In genomic region chr6:30489081-30490030, GRCh38 we compare ENCODE assay signal across 1 cellular context.
TF ChIP-seq lines count a peak whose summit lies in the region.

Gene HLA-E (plus strand): TSS chr6:30489509. CDS start chr6:30489532, 23 bp downstream.

TF ChIP-seq in K562, 482 proteins besides CTCF, POLR2A, EP300 and RAD21 (continued from another document and continues in another):
- peak; percentile 60; the same call in 1 of the 2 replicates for TF ChIP-seq FOXP4 (CRISPR knock-in tag; IDR thresholded peaks at IDR 0.05; ENCODE audit: borderline replicate concordance)
- TF ChIP-seq GATAD2B (IDR thresholded peaks at IDR 0.05; ENCODE audit: borderline replicate concordance), result no peak
- TF ChIP-seq ZSCAN32 (CRISPR knock-in tag; IDR thresholded peaks at IDR 0.05), result no peak
- no peak for TF ChIP-seq NCOA4 (IDR thresholded peaks at IDR 0.05; ENCODE audit: partially characterized antibody)
- TF ChIP-seq YY1 (IDR thresholded peaks at IDR 0.05; ENCODE audit: borderline replicate concordance in 1 of 3, control insufficient read depth in 1 of 3, extremely low read depth in 1 of 3, insufficient read depth in 3 of 3, insufficient read length in 1 of 3, insufficient replicate concordance in 2 of 3, low read depth in 1 of 3, low read length in 2 of 3), result no peak
- TF ChIP-seq ZNF780A (CRISPR knock-in tag; IDR thresholded peaks at IDR 0.05), result no peak
- TF ChIP-seq ZBTB17 (CRISPR knock-in tag; IDR thresholded peaks at IDR 0.05), result no peak
- TF ChIP-seq SMAD3 (CRISPR knock-in tag; conservative IDR thresholded peaks at IDR 0.05), result 0 out of 2 replicates have a peak, but pooled peaks have one; percentile 18
- TF ChIP-seq ZNF79 (CRISPR knock-in tag; IDR thresholded peaks at IDR 0.05; ENCODE audit: low read depth), result peak; percentile 68
- no peak for TF ChIP-seq ATF4 (CRISPR knock-in tag; IDR thresholded peaks at IDR 0.05)
- TF ChIP-seq TCF7L2 (IDR thresholded peaks at IDR 0.05; ENCODE audit: low read depth, low read length), result no peak
- no peak; the same call in 1 of the 2 replicates for TF ChIP-seq TCF3 (CRISPR knock-in tag; IDR thresholded peaks at IDR 0.05)
- no peak for TF ChIP-seq ZNF668 (CRISPR knock-in tag; IDR thresholded peaks at IDR 0.05)
- TF ChIP-seq NR2C2 (CRISPR knock-in tag; IDR thresholded peaks at IDR 0.05), result no peak
- peak; percentile 63; the same call in 1 of the 2 replicates for TF ChIP-seq NR2C2 (tag; IDR thresholded peaks at IDR 0.05)
- TF ChIP-seq ZFP1 (CRISPR knock-in tag; IDR thresholded peaks at IDR 0.05), result no peak
- peak; percentile 81; the same call in 1 of the 2 replicates for TF ChIP-seq LCOR (CRISPR knock-in tag; IDR thresholded peaks at IDR 0.05)
- TF ChIP-seq RBM25 (IDR thresholded peaks at IDR 0.05; ENCODE audit: low read depth, low read length, severe bottlenecking), result peak; percentile 66
- no peak for TF ChIP-seq ZC3H8 (IDR thresholded peaks at IDR 0.05)
- peak; percentile 92 for TF ChIP-seq SUPT5H (IDR thresholded peaks at IDR 0.05)
- no peak for TF ChIP-seq ARID3B (CRISPR knock-in tag; IDR thresholded peaks at IDR 0.05; ENCODE audit: borderline replicate concordance)
- no peak for TF ChIP-seq RBM39 (optimal IDR thresholded peaks at IDR 0.05; ENCODE audit: low read depth, low read length)
- no peak for TF ChIP-seq ZNF512 (tag; IDR thresholded peaks at IDR 0.05)
- TF ChIP-seq MCM3 (IDR thresholded peaks at IDR 0.05), result no peak
- 0 out of 2 replicates have a peak, but pooled peaks have one; percentile 28 for TF ChIP-seq MYC (IDR thresholded peaks at IDR 0.05; ENCODE audit: low read depth, low read length)
- TF ChIP-seq MYC (CRISPR knock-in tag; IDR thresholded peaks at IDR 0.05; ENCODE audit: borderline replicate concordance, low read depth), result no peak
- TF ChIP-seq ATF3 (IDR thresholded peaks at IDR 0.05), result no peak
- TF ChIP-seq ATF3 (CRISPR knock-in tag; conservative IDR thresholded peaks at IDR 0.05), result peak; percentile 9; the same call in 1 of the 2 replicates
- TF ChIP-seq C11orf30 (IDR thresholded peaks at IDR 0.05; ENCODE audit: low read depth), result peak; percentile 92
- peak; percentile 65; the same call in 1 of the 2 replicates for TF ChIP-seq ZNF175 (CRISPR knock-in tag; IDR thresholded peaks at IDR 0.05; ENCODE audit: low read depth)
- TF ChIP-seq KLF10 (CRISPR knock-in tag; IDR thresholded peaks at IDR 0.05), result no peak
- TF ChIP-seq FOXP1 (CRISPR knock-in tag; IDR thresholded peaks at IDR 0.05), result no peak; the same call in 1 of the 2 replicates
- no peak for TF ChIP-seq MXD1 (CRISPR knock-in tag; IDR thresholded peaks at IDR 0.05; ENCODE audit: borderline replicate concordance, poor library complexity, severe bottlenecking)
- no peak for TF ChIP-seq PURB (CRISPR knock-in tag; IDR thresholded peaks at IDR 0.05; ENCODE audit: low read depth)
- no peak for TF ChIP-seq ZNF518B (CRISPR knock-in tag; IDR thresholded peaks at IDR 0.05)
- TF ChIP-seq PHB2 (IDR thresholded peaks at IDR 0.05; ENCODE audit: low read depth), result no peak
- TF ChIP-seq CHD7 (IDR thresholded peaks at IDR 0.05; ENCODE audit: low read depth, low read length), result no peak
- TF ChIP-seq ZNF224 (CRISPR knock-in tag; IDR thresholded peaks at IDR 0.05), result no peak
- no peak for TF ChIP-seq ZNF3 (CRISPR knock-in tag; IDR thresholded peaks at IDR 0.05)
- TF ChIP-seq FOXK1 (CRISPR knock-in tag; IDR thresholded peaks at IDR 0.05; ENCODE audit: borderline replicate concordance), result peak; percentile 69; the same call in 1 of the 2 replicates
